In the genomic region with DNA sequence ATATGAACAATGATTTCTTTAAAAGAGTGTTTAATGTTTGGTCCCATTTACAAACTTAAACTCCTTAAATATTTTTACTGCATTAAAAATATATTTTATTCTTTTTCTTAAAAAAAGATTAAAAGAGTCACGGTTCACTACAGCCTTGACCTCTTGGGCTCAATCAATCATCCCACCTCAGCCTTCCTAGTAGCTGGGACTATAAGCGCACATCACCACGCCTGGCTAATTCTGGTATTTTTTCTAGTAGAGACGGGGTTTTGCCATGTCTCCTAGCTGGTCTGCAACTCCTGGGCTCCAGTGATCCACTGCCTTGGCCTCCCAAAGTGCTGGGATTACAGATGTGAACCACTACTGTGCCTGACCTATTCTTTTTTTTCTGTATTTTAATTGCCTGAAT, we compare ENCODE assay signal across 27 cellular contexts.
A peak's percentile ranks its signal among the peaks of the same experiment; 100 is the strongest.
DNase-seq lines count a peak whose midpoint lies in the region; ATAC-seq, FAIRE-seq and TF ChIP-seq lines count a peak whose summit lies in the region.
"Had no signal": no experiment of that assay in that cellular context is flagged by ENCODE, and none has a peak within 500 bp of the region (broad histone marks: within the 10 kb centered on the region; RNA-seq: fewer than 3 reads in every experiment).

No MANE protein-coding gene starts in this region.

- no peak overlapping the region for H3K4me2 ChIP-seq in SU-DHL-6 (ENCODE audit: low read depth, low read length, poor library complexity, severe bottlenecking)
- H3K4me2 ChIP-seq: hepatocyte had no signal

- H3K9ac ChIP-seq in SU-DHL-6 (ENCODE audit: low read length): no peak overlapping the region

- whole genome bisulfite sequencing in heart right ventricle, 2 donors: 92% methylated on average over 4 of the region's 4 CpGs

- peak overlapping the region in 2 of 3 donors; percentile 72 to 79 for H3K27ac Mint-ChIP-seq in CD4-positive, CD25-positive, alpha-beta regulatory T cell
- H3K27ac Mint-ChIP-seq: activated naive CD8-positive, alpha-beta T cell treated with anti-CD3 and anti-CD28 coated beads, Interleukin-2, amount 10 ng/mL, durations not matched to agents 7 days and 5 days; activated T-helper 1 cell treated with anti-CD3 and anti-CD28 coated beads, Interleukin-12 subunit alpha, Interleukin-12 subunit beta, Interleukin-2, Interleukin-4 antibody, amounts not matched to agents 30 ng/mL and 10 ng/mL and 1 ng/mL, durations not matched to agents 14 hours and 24 hours and 36 hours had no signal

- H3K27ac ChIP-seq in CD4-positive, CD25-positive, alpha-beta regulatory T cell (ENCODE audit: insufficient read depth, low read length, poor library complexity, severe bottlenecking): no peak overlapping the region
- H3K27ac ChIP-seq in SU-DHL-6 (ENCODE audit: low read depth, low read length) (peak overlapping the region; percentile 36; the same call in 1 of the 2 replicates), dorsolateral prefrontal cortex (no peak overlapping the region), heart right ventricle (no peak overlapping the region)
- H3K27ac ChIP-seq: foreskin keratinocyte, hepatocyte had no signal

- TF ChIP-seq CTCF in SU-DHL-6 (IDR thresholded peaks at IDR 0.05; ENCODE audit: insufficient read depth, low read length, poor library complexity, severe bottlenecking) (no peak), dorsolateral prefrontal cortex (IDR thresholded peaks at IDR 0.05 in 54 of 56, conservative IDR thresholded peaks at IDR 0.05 in 2 of 56; ENCODE audit: low read depth in 1 of 56, partially characterized antibody in 56 of 56) (no peak), heart right ventricle (IDR thresholded peaks at IDR 0.05) (no peak)

- peaks cover 9% of the 10 kb centered on the region for H3K4me1 ChIP-seq in CD4-positive, CD25-positive, alpha-beta regulatory T cell (ENCODE audit: control insufficient read depth, insufficient read depth, low read length, poor library complexity, severe bottlenecking)
- peaks cover 0 to 20% (median 4%) of the 10 kb centered on the region in 9 donors for H3K4me1 ChIP-seq in heart right ventricle
- H3K4me1 ChIP-seq: foreskin keratinocyte had no signal

- peaks cover 6% of the 10 kb centered on the region; the same call in 1 of the 2 replicates for H4K20me1 ChIP-seq in SU-DHL-6 (ENCODE audit: low read depth, low read length)

- no peaks in the 10 kb centered on the region for H3K9me3 Mint-ChIP-seq in CD4-positive, CD25-positive, alpha-beta regulatory T cell
- H3K9me3 Mint-ChIP-seq: activated naive CD8-positive, alpha-beta T cell treated with anti-CD3 and anti-CD28 coated beads, Interleukin-2, amount 10 ng/mL, durations not matched to agents 7 days and 5 days; activated T-helper 1 cell treated with anti-CD3 and anti-CD28 coated beads, Interleukin-12 subunit alpha, Interleukin-12 subunit beta, Interleukin-2, Interleukin-4 antibody, amounts not matched to agents 30 ng/mL and 10 ng/mL and 1 ng/mL, durations not matched to agents 14 hours and 24 hours and 36 hours had no signal

- peaks cover 56% of the 10 kb centered on the region for H3F3A ChIP-seq in SU-DHL-6 (ENCODE audit: insufficient read depth)

- DNase-seq in CD4-positive, CD25-positive, alpha-beta regulatory T cell: no peak
- DNase-seq in GM18507 (ENCODE audit: extremely low spot score, insufficient read length, low read depth) (no peak), kidney tubule cell (ENCODE audit: low spot score) (peak; percentile 24), AG08396 (ENCODE audit: low spot score) (no peak), dorsolateral prefrontal cortex (no peak), heart right ventricle (no peak)
- DNase-seq: ACHN; activated CD4-positive, alpha-beta T cell treated with anti-CD3 and anti-CD28 coated beads for 36 hours; activated naive CD8-positive, alpha-beta T cell treated with anti-CD3 and anti-CD28 coated beads, Interleukin-2, amount 10 ng/mL, durations not matched to agents 7 days and 5 days; CD4-positive, alpha-beta memory T cell; cerebellar nuclear complex; DMS79; foreskin keratinocyte; NCI-H1092 treated with DMSO at 0.1 percent for 48 hours; NCI-H1930; NCI-H226; NCI-H748 treated with DMSO at 0.1 percent for 48 hours; occipital lobe; retina; stimulated activated CD4-positive, alpha-beta T cell treated with anti-CD3 and anti-CD28 coated beads, Interleukin-2, amount 100 ng/mL, for 48 hours; stimulated activated naive CD8-positive, alpha-beta T cell treated with anti-CD3 and anti-CD28 coated beads, Interleukin-15, Interleukin-2, amounts not matched to agents 100 U/mL and 50 U/mL, for 24 hours had no signal

- ATAC-seq in CD4-positive, CD25-positive, alpha-beta regulatory T cell (ENCODE audit: low read depth in 2 of 2): no peak
- no peak for ATAC-seq in HG02798 (IDR thresholded peaks at IDR 0.05; ENCODE audit: poor library complexity, unreplicated experiment)
- no peak for ATAC-seq in heart right ventricle
- ATAC-seq: activated CD4-positive, alpha-beta T cell treated with anti-CD3 and anti-CD28 coated beads for 36 hours; foreskin keratinocyte; Right ventricle myocardium inferior; stimulated activated naive CD8-positive, alpha-beta T cell treated with anti-CD3 and anti-CD28 coated beads, Interleukin-15, Interleukin-2, amounts not matched to agents 100 U/mL and 50 U/mL, for 24 hours had no signal

- H3K4me1 Mint-ChIP-seq in CD4-positive, CD25-positive, alpha-beta regulatory T cell: peaks cover 30 to 57% (median 40%) of the 10 kb centered on the region in 4 donors

- no peak overlapping the region for H3K4me3 Mint-ChIP-seq in CD4-positive, CD25-positive, alpha-beta regulatory T cell
- H3K4me3 Mint-ChIP-seq: activated CD4-positive, alpha-beta T cell treated with anti-CD3 and anti-CD28 coated beads for 36 hours; activated naive CD8-positive, alpha-beta T cell treated with anti-CD3 and anti-CD28 coated beads, Interleukin-2, amount 10 ng/mL, durations not matched to agents 7 days and 5 days; activated T-helper 1 cell treated with anti-CD3 and anti-CD28 coated beads, Interleukin-12 subunit alpha, Interleukin-12 subunit beta, Interleukin-2, Interleukin-4 antibody, amounts not matched to agents 30 ng/mL and 10 ng/mL and 1 ng/mL, durations not matched to agents 14 hours and 24 hours and 36 hours had no signal

- no peaks in the 10 kb centered on the region for H3K27me3 ChIP-seq in CD4-positive, CD25-positive, alpha-beta regulatory T cell (ENCODE audit: control insufficient read depth, insufficient read depth, low read length)
- H3K27me3 ChIP-seq in SU-DHL-6 (ENCODE audit: low read length): no peaks in the 10 kb centered on the region
- H3K27me3 ChIP-seq in dorsolateral prefrontal cortex: no peaks in the 10 kb centered on the region
- no peaks in the 10 kb centered on the region for H3K27me3 ChIP-seq in heart right ventricle
- H3K27me3 ChIP-seq: foreskin keratinocyte, hepatocyte had no signal

- peak; percentile 41 for FAIRE-seq in GM18507 (lab: Jason Lieb, UNC)
- FAIRE-seq: TTC549 had no signal

- no peak overlapping the region for H2AFZ ChIP-seq in SU-DHL-6 (ENCODE audit: low read depth, low read length, severe bottlenecking)
- H2AFZ ChIP-seq: hepatocyte had no signal

- no peaks in the 10 kb centered on the region for H3K9me3 ChIP-seq in CD4-positive, CD25-positive, alpha-beta regulatory T cell (ENCODE audit: control insufficient read depth in 2 of 2, low read length in 2 of 2)
- no peaks in the 10 kb centered on the region for H3K9me3 ChIP-seq in SU-DHL-6 (ENCODE audit: insufficient read depth, low read length)
- no peaks in the 10 kb centered on the region for H3K9me3 ChIP-seq in heart right ventricle

- no peaks in the 10 kb centered on the region for H3K9me2 ChIP-seq in SU-DHL-6 (replicated peaks; ENCODE audit: insufficient read depth, low read length)

- H3K27me3 Mint-ChIP-seq in CD4-positive, CD25-positive, alpha-beta regulatory T cell: no peaks in the 10 kb centered on the region
- H3K27me3 Mint-ChIP-seq: activated CD4-positive, alpha-beta T cell treated with anti-CD3 and anti-CD28 coated beads for 36 hours; activated naive CD8-positive, alpha-beta T cell treated with anti-CD3 and anti-CD28 coated beads, Interleukin-2, amount 10 ng/mL, durations not matched to agents 7 days and 5 days; CD4-positive, alpha-beta memory T cell had no signal

- H3K36me3 Mint-ChIP-seq in CD4-positive, CD25-positive, alpha-beta regulatory T cell: peaks cover 33% of the 10 kb centered on the region

- H3K79me2 ChIP-seq in SU-DHL-6 (ENCODE audit: insufficient read depth, low read length): peaks cover 77% of the 10 kb centered on the region
- H3K79me2 ChIP-seq: hepatocyte had no signal

- intact Hi-C loops in dorsolateral prefrontal cortex (cut with DNase I) (loop anchor here (5.0 to 10.0 kb wide), 3 partner anchors 437 to 735 kb away; no protein-coding TSS in a partner anchor), heart right ventricle (cut with DNase I) (loop anchor here in 9 of 10 donors (5.0 to 10.0 kb wide), 8 partner anchors 112 to 437 kb away; partner anchors contain the start of genes TMEM131L (in 3 of the 9) and MND1 (in 1 of the 9))

- no peak overlapping the region for H3K4me3 ChIP-seq in CD4-positive, CD25-positive, alpha-beta regulatory T cell (ENCODE audit: low read depth, low read length)
- no peak overlapping the region for H3K4me3 ChIP-seq in SU-DHL-6 (ENCODE audit: insufficient read depth, low read length, poor library complexity, severe bottlenecking)
- H3K4me3 ChIP-seq in dorsolateral prefrontal cortex: no peak overlapping the region
- H3K4me3 ChIP-seq in heart right ventricle: no peak overlapping the region
- H3K4me3 ChIP-seq: hepatocyte had no signal

- H3K36me3 ChIP-seq in CD4-positive, CD25-positive, alpha-beta regulatory T cell (ENCODE audit: control insufficient read depth, insufficient read depth, low read length): peaks cover 37% of the 10 kb centered on the region
- peaks cover 51% of the 10 kb centered on the region for H3K36me3 ChIP-seq in SU-DHL-6 (ENCODE audit: low read length)
- H3K36me3 ChIP-seq in heart right ventricle: peaks cover 0 to 39% (median 0%) of the 10 kb centered on the region in 9 donors
